ENCODE assay signal across 15 cellular contexts in the genomic region with DNA sequence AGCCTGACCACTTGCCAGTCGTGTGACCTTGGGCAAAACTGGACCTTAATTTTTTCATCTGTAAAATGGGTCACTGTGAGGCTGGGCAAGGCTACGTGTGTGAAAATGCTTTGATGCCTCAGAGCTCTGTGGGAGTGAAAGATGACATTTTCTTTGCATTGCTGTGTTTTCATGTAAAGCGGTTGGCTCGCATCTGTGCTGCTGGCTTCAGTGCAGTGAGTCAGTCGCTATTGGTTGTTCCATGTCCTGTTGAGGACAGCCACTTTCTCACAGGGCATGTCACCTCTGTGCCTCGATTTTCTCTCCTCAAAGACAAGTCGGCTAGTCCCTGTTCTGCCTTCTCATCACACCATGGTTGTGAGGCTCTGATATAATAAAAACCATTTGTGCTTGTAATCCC. TPM values are rescaled to one million over a fixed set of nuclear protein-coding genes. Genes with fewer than 3 reads are reported as not detected.
DNase-seq lines count a peak whose midpoint lies in the region; ATAC-seq and TF ChIP-seq lines count a peak whose summit lies in the region.
"Had no signal": no experiment of that assay in that cellular context is flagged by ENCODE, and none has a peak within 500 bp of the region (broad histone marks: within the 10 kb centered on the region; RNA-seq: fewer than 3 reads in every experiment).

No MANE protein-coding gene starts in this region.

- CTCF ChIA-PET in OCI-LY7 (lab: Charles Lee; ENCODE audit: unreplicated experiment), result no interaction called here

- H3K27me3 Mint-ChIP-seq in activated T-cell treated with anti-CD3 and anti-CD28 coated beads, Interleukin-2, amount 50 U/mL, for 72 hours (ENCODE audit: low read depth), result no peaks in the 10 kb centered on the region
- no peaks in the 10 kb centered on the region for H3K27me3 Mint-ChIP-seq in activated naive CD8-positive, alpha-beta T cell treated with anti-CD3 and anti-CD28 coated beads for 36 hours

- ATAC-seq in activated T-cell treated with anti-CD3 and anti-CD28 coated beads, Interleukin-2, amount 50 U/mL, for 72 hours (replicated peaks in 1 of 2), result no peak
- ATAC-seq in stimulated activated effector memory CD8-positive, alpha-beta T cell treated with anti-CD3 and anti-CD28 coated beads, Interleukin-12 subunit alpha, Interleukin-12 subunit beta, amount 100 ng/mL, for 72 hours, result peak; percentile 42
- ATAC-seq in right cardiac atrium (no peak), GM19023 (IDR thresholded peaks at IDR 0.05; ENCODE audit: unreplicated experiment) (no peak)
- ATAC-seq: left cardiac atrium, mucosa of descending colon had no signal

- no peaks in the 10 kb centered on the region for H3K9me2 ChIP-seq in OCI-LY7 (ENCODE audit: insufficient read depth, low read length)

- no TSS peak for BruUV-seq in OCI-LY7 (replicated peaks; lab: Mats Ljungman, UMichigan)

- peak; percentile 13 to 33 for DNase-seq in activated T-cell treated with anti-CD3 and anti-CD28 coated beads, Interleukin-2, amount 50 U/mL, for 72 hours
- DNase-seq in activated T-cell treated with anti-CD3 and anti-CD28 coated beads for 4 hours (no peak), OCI-LY7 (ENCODE audit: low spot score) (peak; percentile 24), GM20000 (ENCODE audit: low spot score) (no peak), right cardiac atrium (no peak)
- DNase-seq in activated naive CD8-positive, alpha-beta T cell treated with anti-CD3 and anti-CD28 coated beads for 36 hours, result no peak
- DNase-seq in stimulated activated effector memory CD8-positive, alpha-beta T cell treated with anti-CD3 and anti-CD28 coated beads, Interleukin-12 subunit alpha, Interleukin-12 subunit beta, amount 100 ng/mL, for 72 hours (ENCODE audit: low spot score in 2 of 2), result no peak
- DNase-seq: left cardiac atrium, mucosa of descending colon, NCI-H1436, NCI-H2227 treated with DMSO at 0.1 percent for 48 hours, posterior cingulate gyrus, SW 1271, WERI-Rb-1 had no signal

- H3K4me1 ChIP-seq in OCI-LY7 (ENCODE audit: insufficient read depth, low read length, poor library complexity, severe bottlenecking) (peaks cover 76% of the 10 kb centered on the region), right cardiac atrium (ENCODE audit: control insufficient read depth, insufficient read depth, low read length) (no peaks in the 10 kb centered on the region)

- H4K20me1 ChIP-seq in OCI-LY7 (ENCODE audit: insufficient read depth, low read length), result no peaks in the 10 kb centered on the region

- H3K4me3 Mint-ChIP-seq in activated T-cell treated with anti-CD3 and anti-CD28 coated beads, Interleukin-2, amount 50 U/mL, for 72 hours, result peak overlapping the region; percentile 65 to 79
- peak overlapping the region; percentile 25 for H3K4me3 Mint-ChIP-seq in activated naive CD8-positive, alpha-beta T cell treated with anti-CD3 and anti-CD28 coated beads for 36 hours
- H3K4me3 Mint-ChIP-seq in stimulated activated effector memory CD8-positive, alpha-beta T cell treated with anti-CD3 and anti-CD28 coated beads, Interleukin-12 subunit alpha, Interleukin-12 subunit beta, amount 100 ng/mL, for 72 hours, result peak overlapping the region; percentile 71

- POLR2A ChIA-PET in OCI-LY7 (lab: Charles Lee), result no interaction called here

- peaks cover 84% of the 10 kb centered on the region for H3K79me2 ChIP-seq in OCI-LY7 (ENCODE audit: insufficient read depth, low read depth, low read length)

- intact Hi-C loops in OCI-LY7 (cut with micrococcal nuclease; ENCODE audit: unreplicated experiment), result no loop called here
- intact Hi-C loops in right cardiac atrium (cut with DNase I), result no loop called here

- peaks cover 0 to 8% of the 10 kb centered on the region in 2 donors for H3K36me3 Mint-ChIP-seq in activated T-cell treated with anti-CD3 and anti-CD28 coated beads, Interleukin-2, amount 50 U/mL, for 72 hours (ENCODE audit: insufficient read depth in 2 of 2)
- H3K36me3 Mint-ChIP-seq in activated naive CD8-positive, alpha-beta T cell treated with anti-CD3 and anti-CD28 coated beads for 36 hours, result peaks cover 22% of the 10 kb centered on the region
- H3K36me3 Mint-ChIP-seq in stimulated activated effector memory CD8-positive, alpha-beta T cell treated with anti-CD3 and anti-CD28 coated beads, Interleukin-12 subunit alpha, Interleukin-12 subunit beta, amount 100 ng/mL, for 72 hours, result peaks cover 38% of the 10 kb centered on the region

- peak overlapping the region; percentile 84 for H3K4me2 ChIP-seq in OCI-LY7 (ENCODE audit: low read length)

- H3K9me3 ChIP-seq in OCI-LY7 (ENCODE audit: low read length), result no peaks in the 10 kb centered on the region
- no peaks in the 10 kb centered on the region for H3K9me3 ChIP-seq in right cardiac atrium (ENCODE audit: control insufficient read depth, low read length)
- H3K9me3 ChIP-seq: mucosa of descending colon had no signal

- H3K27ac ChIP-seq in OCI-LY7 (ENCODE audit: low read depth, low read length, poor library complexity, severe bottlenecking) (peak overlapping the region; percentile 99), right cardiac atrium (ENCODE audit: low read length) (no peak overlapping the region)
- H3K27ac ChIP-seq: WERI-Rb-1 had no signal

- H3K36me3 ChIP-seq in OCI-LY7 (ENCODE audit: insufficient read depth, low read length), result peaks cover 56% of the 10 kb centered on the region

- TF ChIP-seq CTCF in OCI-LY7 (conservative IDR thresholded peaks at IDR 0.05; ENCODE audit: low read length) (no peak), GM20000 (IDR thresholded peaks at IDR 0.05; ENCODE audit: extremely low read depth, missing control alignments) (no peak)

- WGBS in right cardiac atrium, result 95% methylated on average over 7 of the region's 7 CpGs

- no peak overlapping the region for H2AFZ ChIP-seq in OCI-LY7 (ENCODE audit: low read length)

- H3K4me1 Mint-ChIP-seq in activated T-cell treated with anti-CD3 and anti-CD28 coated beads, Interleukin-2, amount 50 U/mL, for 72 hours (ENCODE audit: low read depth), result peaks cover 45% of the 10 kb centered on the region
- peaks cover 39% of the 10 kb centered on the region for H3K4me1 Mint-ChIP-seq in activated naive CD8-positive, alpha-beta T cell treated with anti-CD3 and anti-CD28 coated beads for 36 hours
- peaks cover 26% of the 10 kb centered on the region for H3K4me1 Mint-ChIP-seq in stimulated activated effector memory CD8-positive, alpha-beta T cell treated with anti-CD3 and anti-CD28 coated beads, Interleukin-12 subunit alpha, Interleukin-12 subunit beta, amount 100 ng/mL, for 72 hours

- H3K27me3 ChIP-seq in right cardiac atrium (ENCODE audit: control insufficient read depth, insufficient read depth), result no peaks in the 10 kb centered on the region

- no peaks in the 10 kb centered on the region for H3K9me3 Mint-ChIP-seq in activated T-cell treated with anti-CD3 and anti-CD28 coated beads, Interleukin-2, amount 50 U/mL, for 72 hours
- H3K9me3 Mint-ChIP-seq in activated naive CD8-positive, alpha-beta T cell treated with anti-CD3 and anti-CD28 coated beads for 36 hours, result no peaks in the 10 kb centered on the region
- no peaks in the 10 kb centered on the region for H3K9me3 Mint-ChIP-seq in stimulated activated effector memory CD8-positive, alpha-beta T cell treated with anti-CD3 and anti-CD28 coated beads, Interleukin-12 subunit alpha, Interleukin-12 subunit beta, amount 100 ng/mL, for 72 hours

- peak overlapping the region; percentile 92 for H3K27ac Mint-ChIP-seq in activated T-cell treated with anti-CD3 and anti-CD28 coated beads, Interleukin-2, amount 50 U/mL, for 72 hours
- H3K27ac Mint-ChIP-seq in activated naive CD8-positive, alpha-beta T cell treated with anti-CD3 and anti-CD28 coated beads for 36 hours, result peak overlapping the region; percentile 80
- peak overlapping the region; percentile 91 for H3K27ac Mint-ChIP-seq in stimulated activated effector memory CD8-positive, alpha-beta T cell treated with anti-CD3 and anti-CD28 coated beads, Interleukin-12 subunit alpha, Interleukin-12 subunit beta, amount 100 ng/mL, for 72 hours

- H3K4me3 ChIP-seq in OCI-LY7 (ENCODE audit: low read depth, low read length, poor library complexity, severe bottlenecking) (peak overlapping the region; percentile 75), right cardiac atrium (ENCODE audit: low read length) (no peak overlapping the region)
- H3K4me3 ChIP-seq: mucosa of descending colon had no signal

RNA-seq across cellular contexts. Expression of a gene that starts 4.4 kb away (rescaled TPM):
- total RNA-seq in activated T-cell treated with anti-CD3 and anti-CD28 coated beads, Interleukin-2, amount 50 U/mL, for 72 hours, result 10 to 100 TPM; 35.1 to 35.6 TPM
- total RNA-seq in OCI-LY7 (2014; rRNA removed; shearing (Covaris generic)), result 49.7 TPM in 2 replicates
- total RNA-seq in OCI-LY7 (2022), result 57.6 and 63.4 TPM in 2 replicates
- total RNA-seq in activated naive CD8-positive, alpha-beta T cell treated with anti-CD3 and anti-CD28 coated beads for 36 hours, result 10 to 100 TPM; 39.8 to 41.4 TPM
- total RNA-seq in right cardiac atrium, result 10 to 100 TPM; 16.9 to 23.4 (median 22.0) TPM
- 7.4 TPM for polyA plus RNA-seq in right cardiac atrium

Comparison
In these comparisons a context has a peak if more than half of its experiments do, and no peak if none do; other contexts are left out.
1. DNase-seq: peak in activated T-cell treated with anti-CD3 and anti-CD28 coated beads, Interleukin-2, amount 50 U/mL, for 72 hours (2 of 2) and OCI-LY7 (single experiment); none in activated T-cell treated with anti-CD3 and anti-CD28 coated beads for 4 hours (single experiment), activated naive CD8-positive, alpha-beta T cell treated with anti-CD3 and anti-CD28 coated beads for 36 hours (single experiment), stimulated activated effector memory CD8-positive, alpha-beta T cell treated with anti-CD3 and anti-CD28 coated beads, Interleukin-12 subunit alpha, Interleukin-12 subunit beta, amount 100 ng/mL, for 72 hours (0 of 2), GM20000 (single experiment) and right cardiac atrium (0 of 3).
2. Peak in every context shown above with its lines, with median percentiles within 50 percentile points of each other: H3K27ac Mint-ChIP-seq and H3K4me3 Mint-ChIP-seq.